17 cellular contexts compared by ENCODE assay signal in the genomic region with DNA sequence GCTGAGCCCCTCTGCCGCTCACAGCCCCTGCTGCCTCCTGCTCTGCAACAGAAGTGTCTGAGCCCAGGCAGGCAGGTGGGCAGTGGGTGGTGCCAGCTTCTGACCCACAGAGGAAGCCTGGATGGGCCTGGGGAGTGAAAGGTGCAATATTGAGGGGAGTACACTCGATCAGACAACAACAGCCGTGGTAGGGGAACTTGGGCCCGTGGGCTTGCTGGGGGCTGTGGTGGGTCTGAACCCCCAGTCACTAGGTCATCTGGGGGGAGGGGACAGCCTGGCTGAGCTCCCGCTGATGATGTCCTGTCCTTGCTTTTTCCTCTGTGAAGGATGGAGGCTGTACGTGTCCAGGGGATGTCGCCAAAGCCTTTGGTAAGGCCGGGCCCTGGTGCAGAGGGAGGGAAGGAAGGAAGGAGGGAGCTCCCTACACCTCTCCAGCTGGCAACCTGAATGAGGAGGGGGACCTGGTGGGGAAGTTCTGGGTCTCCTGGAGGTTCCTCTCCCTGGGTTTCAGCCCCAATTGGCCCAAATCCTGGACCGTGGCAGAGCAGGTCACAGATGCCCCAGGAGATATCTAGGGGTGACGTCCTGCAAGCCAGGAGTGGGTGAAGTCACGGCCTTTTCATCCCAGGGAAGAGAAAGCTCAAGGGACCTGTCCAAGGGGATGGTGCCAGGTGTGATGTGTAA. TPM values are rescaled to one million over a fixed set of nuclear protein-coding genes. Genes with fewer than 3 reads are reported as not detected.
A peak's percentile ranks its signal among the peaks of the same experiment; 100 is the strongest.
DNase-seq lines count a peak whose midpoint lies in the region; ATAC-seq and TF ChIP-seq lines count a peak whose summit lies in the region.
"Had no signal": no experiment of that assay in that cellular context is flagged by ENCODE, and none has a peak within 500 bp of the region (broad histone marks: within the 10 kb centered on the region; RNA-seq: fewer than 3 reads in every experiment).

No MANE protein-coding gene starts in this region.

- no peak overlapping the region for H2BK120ac ChIP-seq in mesenchymal stem cell (ENCODE audit: low read depth, low read length)

- H3K27ac ChIP-seq in left ventricle myocardium inferior (replicated peaks) (no peak overlapping the region), mesenchymal stem cell (ENCODE audit: low read length, poor library complexity, severe bottlenecking) (no peak overlapping the region)
- H3K27ac ChIP-seq: suprapubic skin, upper lobe of left lung had no signal

- peak overlapping the region in 1 of 2 experiments; percentile 15 for H2BK12ac ChIP-seq in mesenchymal stem cell (ENCODE audit: low read length in 2 of 2)

- H2AFZ ChIP-seq in mesenchymal stem cell (ENCODE audit: low read depth, low read length), result no peak overlapping the region

- no peaks in the 10 kb centered on the region for H3K9me3 Mint-ChIP-seq in stimulated activated naive B cell treated with anti-CD40 and anti-IgM and Interleukin-4, amounts not matched to agents 10 μg/mL and 1 μg/mL and 100 μg/mL, for 72 hours
- H3K9me3 Mint-ChIP-seq: CD14-positive monocyte; effector memory CD8-positive, alpha-beta T cell; naive B cell had no signal

- H3K14ac ChIP-seq in mesenchymal stem cell (ENCODE audit: low read length in 2 of 2), result peak overlapping the region in 1 of 2 experiments; percentile 85

- H3K4me3 ChIP-seq in left ventricle myocardium inferior (no peak overlapping the region), mesenchymal stem cell (ENCODE audit: insufficient read depth in 1 of 2, low read depth in 1 of 2, low read length in 2 of 2) (peak overlapping the region in 1 of 2 experiments; percentile 37)
- H3K4me3 ChIP-seq: suprapubic skin, upper lobe of left lung had no signal

- H3K4me2 ChIP-seq in mesenchymal stem cell (ENCODE audit: low read length, poor library complexity, severe bottlenecking), result no peak overlapping the region

- H3K4me3 Mint-ChIP-seq in stimulated activated naive B cell treated with anti-CD40 and anti-IgM and Interleukin-4, amounts not matched to agents 10 μg/mL and 1 μg/mL and 100 μg/mL, for 72 hours, result no peak overlapping the region
- H3K4me3 Mint-ChIP-seq: CD14-positive monocyte; effector memory CD8-positive, alpha-beta T cell; naive B cell had no signal

- H3K27me3 ChIP-seq in left ventricle myocardium inferior (ENCODE audit: low read depth) (no peaks in the 10 kb centered on the region), mesenchymal stem cell (ENCODE audit: control insufficient read depth in 1 of 2, insufficient read depth in 1 of 2, low read length in 2 of 2) (no peaks in the 10 kb centered on the region)
- H3K27me3 ChIP-seq: suprapubic skin, upper lobe of left lung had no signal

- no peak overlapping the region for H3K4ac ChIP-seq in mesenchymal stem cell (ENCODE audit: low read depth in 1 of 2, low read length in 2 of 2)

- ATAC-seq in Right ventricle myocardium inferior, result peak; percentile 15
- ATAC-seq in stimulated activated naive B cell treated with anti-CD40 and anti-IgM and Interleukin-4, amounts not matched to agents 10 μg/mL and 1 μg/mL and 100 μg/mL, for 72 hours (replicated peaks), result no peak
- ATAC-seq: effector memory CD8-positive, alpha-beta T cell had no signal

- H3K27me3 Mint-ChIP-seq in stimulated activated naive B cell treated with anti-CD40 and anti-IgM and Interleukin-4, amounts not matched to agents 10 μg/mL and 1 μg/mL and 100 μg/mL, for 72 hours, result peaks cover 8 to 18% of the 10 kb centered on the region in 2 donors

- no peaks in the 10 kb centered on the region for H3K4me1 Mint-ChIP-seq in stimulated activated naive B cell treated with anti-CD40 and anti-IgM and Interleukin-4, amounts not matched to agents 10 μg/mL and 1 μg/mL and 100 μg/mL, for 72 hours
- H3K4me1 Mint-ChIP-seq: CD14-positive monocyte, naive B cell had no signal

- H3K9me3 ChIP-seq in left ventricle myocardium inferior (replicated peaks), result no peaks in the 10 kb centered on the region
- H3K9me3 ChIP-seq in mesenchymal stem cell (ENCODE audit: control insufficient read depth, low read length), result no peaks in the 10 kb centered on the region
- H3K9me3 ChIP-seq: Caco-2, suprapubic skin, upper lobe of left lung had no signal

- H4K8ac ChIP-seq in mesenchymal stem cell (ENCODE audit: low read length), result no peak overlapping the region

- intact Hi-C loops in Right ventricle myocardium inferior (cut with DNase I) (no loop called here), left ventricle myocardium inferior (cut with micrococcal nuclease) (no loop called here)

- no peaks in the 10 kb centered on the region for H3K79me1 ChIP-seq in mesenchymal stem cell (replicated peaks; ENCODE audit: low read length, poor library complexity, severe bottlenecking)

- no peak overlapping the region for H2AK5ac ChIP-seq in mesenchymal stem cell (ENCODE audit: low read length, severe bottlenecking)

- no peak overlapping the region for H3K18ac ChIP-seq in mesenchymal stem cell (ENCODE audit: low read depth in 1 of 2, low read length in 2 of 2)

- no peaks in the 10 kb centered on the region for H3K4me1 ChIP-seq in left ventricle myocardium inferior
- H3K4me1 ChIP-seq in mesenchymal stem cell (ENCODE audit: control insufficient read depth, insufficient read depth, low read depth, low read length), result peaks cover 16% of the 10 kb centered on the region
- H3K4me1 ChIP-seq: Caco-2, suprapubic skin, upper lobe of left lung had no signal

- no peak overlapping the region for H3K9ac ChIP-seq in mesenchymal stem cell (ENCODE audit: low read length)

- 91% methylated on average over 11 of the region's 11 CpGs for WGBS in mesenchymal stem cell

- H3K36me3 ChIP-seq in left ventricle myocardium inferior (peaks cover 13% of the 10 kb centered on the region), mesenchymal stem cell (ENCODE audit: control insufficient read depth in 1 of 2, insufficient read depth in 2 of 2, low read depth in 1 of 2, low read length in 2 of 2) (no peaks in the 10 kb centered on the region)
- H3K36me3 ChIP-seq: suprapubic skin, upper lobe of left lung had no signal

- peak overlapping the region; percentile 12 for H2BK15ac ChIP-seq in mesenchymal stem cell (ENCODE audit: low read depth, poor library complexity, severe bottlenecking)

- no peak overlapping the region for H2BK5ac ChIP-seq in mesenchymal stem cell (ENCODE audit: low read depth, low read length, poor library complexity, severe bottlenecking)

- TF ChIP-seq CTCF in left ventricle myocardium inferior (IDR thresholded peaks at IDR 0.05; ENCODE audit: borderline replicate concordance), result no peak

- H4K91ac ChIP-seq in mesenchymal stem cell (ENCODE audit: low read length), result no peak overlapping the region

- H3K27ac Mint-ChIP-seq in stimulated activated naive B cell treated with anti-CD40 and anti-IgM and Interleukin-4, amounts not matched to agents 10 μg/mL and 1 μg/mL and 100 μg/mL, for 72 hours, result peak overlapping the region; percentile 75
- H3K27ac Mint-ChIP-seq: CD14-positive monocyte; effector memory CD8-positive, alpha-beta T cell had no signal

- DNase-seq in Right ventricle myocardium inferior (ENCODE audit: missing footprints) (no peak), left ventricle myocardium inferior (no peak), mesenchymal stem cell (no peak), NCI-H2171 (lab: John Stamatoyannopoulos, UW) (no peak), NCI-H2171 treated with DMSO at 0.1 percent for 48 hours (lab: John Stamatoyannopoulos, UW) (no peak), HuH-7 (ENCODE audit: low spot score) (no peak)
- no peak for DNase-seq in stimulated activated naive B cell treated with anti-CD40 and anti-IgM and Interleukin-4, amounts not matched to agents 10 μg/mL and 1 μg/mL and 100 μg/mL, for 72 hours
- DNase-seq: central memory CD4-positive, alpha-beta T cell; cortex of kidney; naive B cell; NCI-H446 treated with DMSO at 0.1 percent for 48 hours; upper lobe of left lung had no signal

- no peak overlapping the region for H3K23ac ChIP-seq in mesenchymal stem cell (ENCODE audit: low read length in 2 of 2)

- H3K36me3 Mint-ChIP-seq in stimulated activated naive B cell treated with anti-CD40 and anti-IgM and Interleukin-4, amounts not matched to agents 10 μg/mL and 1 μg/mL and 100 μg/mL, for 72 hours, result no peaks in the 10 kb centered on the region
- H3K36me3 Mint-ChIP-seq: CD14-positive monocyte, naive B cell had no signal

TF ChIP-seq in PFSK-1, 5 proteins besides CTCF, POLR2A, EP300 and RAD21:
- TF ChIP-seq TAF1 (IDR thresholded peaks at IDR 0.05; ENCODE audit: borderline replicate concordance, insufficient read depth, low read length) (no peak), POLR2AphosphoS5 (IDR thresholded peaks at IDR 0.05; ENCODE audit: low read depth, low read length) (no peak), FOXP2 (optimal IDR thresholded peaks at IDR 0.05; ENCODE audit: borderline replicate concordance, extremely low read depth, extremely low read length, insufficient read depth) (peak; percentile 22)

RNA-seq across cellular contexts. Expression of gene GMPR, which starts 47.2 kb away (rescaled TPM):
- 125 TPM for total RNA-seq in Right ventricle myocardium inferior
- total RNA-seq in left ventricle myocardium inferior, result 126 TPM
- polyA plus RNA-seq in PFSK-1 (2012; ENCODE audit: insufficient read length, low read depth), result 32.3 TPM
- 23.7 TPM for polyA plus RNA-seq in mesenchymal stem cell (2013, experiment 1 of 2)
- polyA plus RNA-seq in mesenchymal stem cell (2013, experiment 2 of 2), result 26.0 TPM
